ENCODE assay signal across 8 cellular contexts in genomic region chr7:94395141-94396041, GRCh38. TPM values are rescaled to one million over a fixed set of nuclear protein-coding genes. Genes with fewer than 3 reads are reported as not detected.
A peak's percentile ranks its signal among the peaks of the same experiment; 100 is the strongest.
DNase-seq lines count a peak whose midpoint lies in the region; ATAC-seq, FAIRE-seq and TF ChIP-seq lines count a peak whose summit lies in the region.

No MANE protein-coding gene starts in this region.

- ATAC-seq in GM21717 (IDR thresholded peaks at IDR 0.05; ENCODE audit: unreplicated experiment) = peak; percentile 82

- H3K9me3 Mint-ChIP-seq in MCF 10A (ENCODE audit: unreplicated experiment) = no peaks in the 10 kb centered on the region

- no peak overlapping the region for H3K4me3 Mint-ChIP-seq in MCF 10A (ENCODE audit: unreplicated experiment)

- CTCF ChIA-PET in MCF 10A (lab: Yijun Ruan, JAX) = interaction anchor here (0.5 to 6.2 kb wide), 32 partner anchors 8 to 1112 kb away, joined by 3 to 128 read pairs (median 4); no protein-coding TSS in a partner anchor

- H3F3A ChIP-seq in OCI-LY1 (ENCODE audit: insufficient read depth, low read length) = no peaks in the 10 kb centered on the region

- H3K9ac ChIP-seq in HUES6 (ENCODE audit: low read length) (peak overlapping the region; percentile 71), OCI-LY1 (ENCODE audit: low read length) (no peak overlapping the region)

- POLR2A ChIA-PET in MCF 10A (lab: Yijun Ruan, JAX) = interaction anchor here (1.1 to 1.3 kb wide), 4 partner anchors 27 to 107 kb away, joined by 3 to 11 read pairs (median 5); no protein-coding TSS in a partner anchor

- H3K4me2 ChIP-seq in OCI-LY1 (ENCODE audit: low read length) = no peak overlapping the region

- H3K27me3 Mint-ChIP-seq in MCF 10A (ENCODE audit: insufficient read depth, unreplicated experiment) = no peaks in the 10 kb centered on the region

- H3K9me3 ChIP-seq in HUES6 (ENCODE audit: control insufficient read depth, insufficient read depth, low read depth, low read length) (no peaks in the 10 kb centered on the region), OCI-LY1 (ENCODE audit: low read length) (no peaks in the 10 kb centered on the region), small intestine (ENCODE audit: control insufficient read depth, low read depth) (no peaks in the 10 kb centered on the region)

- H3K27me3 ChIP-seq in HUES6 (ENCODE audit: control insufficient read depth, insufficient read depth, low read length) (peaks cover 6% of the 10 kb centered on the region; the same call in 1 of the 2 replicates), OCI-LY1 (ENCODE audit: insufficient read depth, low read length) (no peaks in the 10 kb centered on the region), small intestine (ENCODE audit: control insufficient read depth in 2 of 2, insufficient read depth in 2 of 2, low read length in 2 of 2) (peaks cover 0 to 4% of the 10 kb centered on the region in 2 donors)

- H3K79me2 ChIP-seq in OCI-LY1 (ENCODE audit: insufficient read depth, low read length) = no peaks in the 10 kb centered on the region

- H3K4me1 ChIP-seq in HUES6 (ENCODE audit: control insufficient read depth, insufficient read depth, low read length) = peaks cover 39% of the 10 kb centered on the region
- H3K4me1 ChIP-seq in OCI-LY1 (ENCODE audit: insufficient read depth, low read length, severe bottlenecking) = no peaks in the 10 kb centered on the region
- no peaks in the 10 kb centered on the region for H3K4me1 ChIP-seq in small intestine (ENCODE audit: control insufficient read depth in 2 of 2, insufficient read depth in 1 of 2, low read depth in 1 of 2, low read length in 1 of 2)

- no peaks in the 10 kb centered on the region for H3K9me2 ChIP-seq in OCI-LY1 (ENCODE audit: low read depth, low read length)

- H3K27ac ChIP-seq in HUES6 (ENCODE audit: low read depth, low read length) (peak overlapping the region; percentile 29; the same call in 1 of the 2 replicates), OCI-LY1 (ENCODE audit: low read depth, low read length, poor library complexity, severe bottlenecking) (no peak overlapping the region), small intestine (ENCODE audit: low read depth in 1 of 2, low read length in 1 of 2) (peak overlapping the region in 1 of 2 donors; percentile 96)

- no peak for FAIRE-seq in small intestine (lab: Jason Lieb, UNC)

- intact Hi-C loops in MCF 10A (cut with micrococcal nuclease) = loop anchor here (1.0 to 10.0 kb wide), 7 partner anchors 41 to 773 kb away; partner anchors contain the start of gene GNGT1

- no peaks in the 10 kb centered on the region for H4K20me1 ChIP-seq in OCI-LY1 (ENCODE audit: insufficient read depth, low read length)

- BruUV-seq in MCF 10A (replicated peaks; lab: Mats Ljungman, UMichigan) = no TSS peak

- peak; percentile 25 for DNase-seq in activated CD4-positive, alpha-beta T cell treated with anti-CD3 and anti-CD28 coated beads for 48 hours
- DNase-seq in activated CD4-positive, alpha-beta T cell treated with anti-CD3 and anti-CD28 coated beads, Interleukin-2, amount 50 U/mL, for 4 hours = no peak
- DNase-seq in MCF 10A (ENCODE audit: unreplicated experiment) (peak; percentile 81), iPS-NIHi7 (ENCODE audit: extremely low spot score) (peak; percentile 77), small intestine (peak; percentile 56)

- TF ChIP-seq CTCF in OCI-LY1 (IDR thresholded peaks at IDR 0.05; ENCODE audit: low read length) (peak; percentile 88), MCF 10A (IDR thresholded peaks at IDR 0.05; ENCODE audit: unreplicated experiment) (peak; percentile 65)

- H3K36me3 Mint-ChIP-seq in MCF 10A (ENCODE audit: insufficient read depth, unreplicated experiment) = no peaks in the 10 kb centered on the region

- peaks cover 16% of the 10 kb centered on the region for H3K36me3 ChIP-seq in HUES6 (ENCODE audit: control insufficient read depth, insufficient read depth, low read length)
- no peaks in the 10 kb centered on the region for H3K36me3 ChIP-seq in OCI-LY1 (ENCODE audit: insufficient read depth, low read length)
- H3K36me3 ChIP-seq in small intestine (ENCODE audit: control insufficient read depth in 2 of 2, insufficient read depth in 2 of 2, low read length in 2 of 2) = no peaks in the 10 kb centered on the region

- H3K4me1 Mint-ChIP-seq in MCF 10A (ENCODE audit: insufficient read depth, unreplicated experiment) = no peaks in the 10 kb centered on the region

- no peak overlapping the region for H3K27ac Mint-ChIP-seq in MCF 10A (ENCODE audit: low read depth, unreplicated experiment)

- WGBS in small intestine, 3 donors = 16 to 23% (median 22%) methylated on average over 14 of the region's 14 CpGs

- no peak overlapping the region for H2AFZ ChIP-seq in OCI-LY1 (ENCODE audit: low read length)

- H3K4me3 ChIP-seq in HUES6 (ENCODE audit: low read depth, low read length) = peak overlapping the region; percentile 73
- H3K4me3 ChIP-seq in OCI-LY1 (ENCODE audit: low read depth, low read length, poor library complexity, severe bottlenecking) = no peak overlapping the region
- H3K4me3 ChIP-seq in small intestine (ENCODE audit: low read depth in 1 of 2, low read length in 2 of 2) = peak overlapping the region in 1 of 2 donors; percentile 5

RNA-seq across cellular contexts. Expression of gene COL1A2, which starts 0.7 kb away (rescaled TPM):
- not detected in 2 replicates for total RNA-seq in MCF 10A (2022)
- polyA plus RNA-seq in small intestine = 10 to 100 TPM in 2 of 3 donors, 1 to 10 TPM in 1; 2.0 to 78.1 (median 10.3) TPM

Comparison
In these comparisons a context has a peak if more than half of its experiments do, and no peak if none do; other contexts are left out.
1. DNase-seq: peak in activated CD4-positive, alpha-beta T cell treated with anti-CD3 and anti-CD28 coated beads for 48 hours (single experiment), MCF 10A (single experiment), iPS-NIHi7 (single experiment) and small intestine (single experiment); none in activated CD4-positive, alpha-beta T cell treated with anti-CD3 and anti-CD28 coated beads, Interleukin-2, amount 50 U/mL, for 4 hours (0 of 2).